In the genomic region with DNA sequence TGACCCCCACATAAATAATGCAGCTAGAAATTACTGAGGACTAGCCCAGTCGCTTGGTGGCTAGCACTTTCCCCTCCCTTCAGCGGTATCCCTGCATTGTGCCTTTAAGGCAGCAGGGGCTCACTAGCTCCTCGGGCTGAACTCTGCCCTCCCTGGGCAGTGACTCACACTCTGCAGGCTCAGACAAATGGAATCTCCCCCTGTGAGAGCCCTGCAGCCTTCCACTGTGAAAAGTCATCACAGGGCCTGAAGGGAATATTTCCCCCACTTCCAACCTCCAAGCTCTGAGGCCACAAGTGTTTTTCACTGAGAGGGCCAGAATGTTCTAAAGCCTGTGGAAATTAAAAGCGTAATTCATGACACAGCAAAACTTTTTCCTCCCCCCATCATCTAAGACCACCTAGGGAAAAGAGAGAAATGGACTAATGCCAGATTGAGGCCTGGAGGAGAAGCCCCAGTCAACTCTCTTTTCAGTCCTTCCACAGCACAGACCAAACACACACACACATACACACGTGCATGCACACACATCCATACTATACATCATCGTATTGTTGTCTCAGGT, we compare ENCODE assay signal across 1 cellular context.
TF ChIP-seq lines count a peak whose summit lies in the region.

No MANE protein-coding gene starts in this region.

TF ChIP-seq in HepG2, 621 proteins besides CTCF, POLR2A, EP300 and RAD21 (continued from another document and continues in another):
- TF ChIP-seq LCORL (IDR thresholded peaks at IDR 0.05) (no peak), LCORL (CRISPR knock-in tag; IDR thresholded peaks at IDR 0.05) (no peak), ZNF180 (CRISPR knock-in tag; IDR thresholded peaks at IDR 0.05; ENCODE audit: borderline replicate concordance, low read depth) (no peak), ZSCAN25 (CRISPR knock-in tag; IDR thresholded peaks at IDR 0.05) (peak; percentile 79), TGIF2 (CRISPR knock-in tag; IDR thresholded peaks at IDR 0.05) (no peak), TMF1 (CRISPR knock-in tag; IDR thresholded peaks at IDR 0.05; ENCODE audit: low read depth) (no peak), ZNF737 (CRISPR knock-in tag; IDR thresholded peaks at IDR 0.05; ENCODE audit: borderline replicate concordance) (no peak), ZNF891 (CRISPR knock-in tag; IDR thresholded peaks at IDR 0.05) (no peak), PITX1 (CRISPR knock-in tag; IDR thresholded peaks at IDR 0.05) (0 out of 2 replicates have a peak, but pooled peaks have one; percentile 15), GTF2F1 (IDR thresholded peaks at IDR 0.05; ENCODE audit: low read length) (no peak), KIAA2018 (CRISPR knock-in tag; IDR thresholded peaks at IDR 0.05; ENCODE audit: borderline replicate concordance) (no peak), ZNF138 (CRISPR knock-in tag; IDR thresholded peaks at IDR 0.05; ENCODE audit: low read depth) (no peak), ESRRA (CRISPR knock-in tag; IDR thresholded peaks at IDR 0.05; ENCODE audit: low read depth) (no peak), DMAP1 (CRISPR knock-in tag; IDR thresholded peaks at IDR 0.05) (no peak), NR2C2 (CRISPR knock-in tag; IDR thresholded peaks at IDR 0.05; ENCODE audit: borderline replicate concordance) (peak; percentile 41; the same call in 1 of the 2 replicates), ZNF629 (CRISPR knock-in tag; conservative IDR thresholded peaks at IDR 0.05) (no peak), MTF2 (CRISPR knock-in tag; IDR thresholded peaks at IDR 0.05; ENCODE audit: borderline replicate concordance) (no peak), ELF1 (CRISPR knock-in tag; IDR thresholded peaks at IDR 0.05) (peak; percentile 22; the same call in 1 of the 2 replicates), HCFC1 (IDR thresholded peaks at IDR 0.05; ENCODE audit: low read depth, low read length) (no peak), HMG20A (CRISPR knock-in tag; IDR thresholded peaks at IDR 0.05; ENCODE audit: borderline replicate concordance) (peak; percentile 38; the same call in 1 of the 2 replicates), PAX8 (CRISPR knock-in tag; IDR thresholded peaks at IDR 0.05; ENCODE audit: borderline replicate concordance) (no peak), ZNF232 (CRISPR knock-in tag; IDR thresholded peaks at IDR 0.05; ENCODE audit: borderline replicate concordance) (no peak), ARNTL (CRISPR knock-in tag; IDR thresholded peaks at IDR 0.05) (no peak), ZSCAN21 (CRISPR knock-in tag; IDR thresholded peaks at IDR 0.05; ENCODE audit: borderline replicate concordance) (no peak), ZNF281 (CRISPR knock-in tag; IDR thresholded peaks at IDR 0.05; ENCODE audit: borderline replicate concordance) (no peak), MIER3 (CRISPR knock-in tag; IDR thresholded peaks at IDR 0.05; ENCODE audit: borderline replicate concordance) (no peak), ZNF331 (CRISPR knock-in tag; IDR thresholded peaks at IDR 0.05) (peak; percentile 57; the same call in 1 of the 2 replicates), ZNF605 (CRISPR knock-in tag; IDR thresholded peaks at IDR 0.05) (peak; percentile 66; the same call in 1 of the 2 replicates), SALL2 (CRISPR knock-in tag; IDR thresholded peaks at IDR 0.05) (no peak), SMAD1 (CRISPR knock-in tag; IDR thresholded peaks at IDR 0.05; ENCODE audit: borderline replicate concordance, low read depth) (0 out of 2 replicates have a peak, but pooled peaks have one; percentile 43), ZBTB25 (CRISPR knock-in tag; IDR thresholded peaks at IDR 0.05) (no peak), NFYB (CRISPR knock-in tag; IDR thresholded peaks at IDR 0.05) (no peak), ZNF17 (CRISPR knock-in tag; IDR thresholded peaks at IDR 0.05) (no peak), ZNF564 (CRISPR knock-in tag; IDR thresholded peaks at IDR 0.05) (no peak), NKX3-1 (CRISPR knock-in tag; IDR thresholded peaks at IDR 0.05) (no peak), PCBP1 (IDR thresholded peaks at IDR 0.05; ENCODE audit: borderline replicate concordance, low read depth, low read length) (no peak), CCDC6 (CRISPR knock-in tag; IDR thresholded peaks at IDR 0.05) (no peak), IKZF4 (CRISPR knock-in tag; IDR thresholded peaks at IDR 0.05; ENCODE audit: borderline replicate concordance, low read depth, not compliant biosample characterization) (no peak), GATAD2A (CRISPR knock-in tag; IDR thresholded peaks at IDR 0.05) (peak; percentile 44; the same call in 1 of the 2 replicates), RBM39 (IDR thresholded peaks at IDR 0.05; ENCODE audit: low read depth, low read length, poor library complexity, severe bottlenecking) (no peak), ETV6 (CRISPR knock-in tag; conservative IDR thresholded peaks at IDR 0.05) (no peak), ZNF121 (CRISPR knock-in tag; IDR thresholded peaks at IDR 0.05) (no peak), AHR (CRISPR knock-in tag; IDR thresholded peaks at IDR 0.05) (no peak), GTF3A (CRISPR knock-in tag; conservative IDR thresholded peaks at IDR 0.05) (no peak), CCAR2 (optimal IDR thresholded peaks at IDR 0.05; ENCODE audit: low read depth, low read length) (no peak), ZNF343 (CRISPR knock-in tag; IDR thresholded peaks at IDR 0.05) (no peak), ZBED4 (CRISPR knock-in tag; IDR thresholded peaks at IDR 0.05; ENCODE audit: borderline replicate concordance) (no peak), ISL2 (CRISPR knock-in tag; IDR thresholded peaks at IDR 0.05) (no peak)
- TF ChIP-seq, protein P1, sequence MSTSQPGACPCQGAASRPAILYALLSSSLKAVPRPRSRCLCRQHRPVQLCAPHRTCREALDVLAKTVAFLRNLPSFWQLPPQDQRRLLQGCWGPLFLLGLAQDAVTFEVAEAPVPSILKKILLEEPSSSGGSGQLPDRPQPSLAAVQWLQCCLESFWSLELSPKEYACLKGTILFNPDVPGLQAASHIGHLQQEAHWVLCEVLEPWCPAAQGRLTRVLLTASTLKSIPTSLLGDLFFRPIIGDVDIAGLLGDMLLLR (CRISPR knock-in tag; IDR thresholded peaks at IDR 0.05) = no peak
- TF ChIP-seq, protein P2, sequence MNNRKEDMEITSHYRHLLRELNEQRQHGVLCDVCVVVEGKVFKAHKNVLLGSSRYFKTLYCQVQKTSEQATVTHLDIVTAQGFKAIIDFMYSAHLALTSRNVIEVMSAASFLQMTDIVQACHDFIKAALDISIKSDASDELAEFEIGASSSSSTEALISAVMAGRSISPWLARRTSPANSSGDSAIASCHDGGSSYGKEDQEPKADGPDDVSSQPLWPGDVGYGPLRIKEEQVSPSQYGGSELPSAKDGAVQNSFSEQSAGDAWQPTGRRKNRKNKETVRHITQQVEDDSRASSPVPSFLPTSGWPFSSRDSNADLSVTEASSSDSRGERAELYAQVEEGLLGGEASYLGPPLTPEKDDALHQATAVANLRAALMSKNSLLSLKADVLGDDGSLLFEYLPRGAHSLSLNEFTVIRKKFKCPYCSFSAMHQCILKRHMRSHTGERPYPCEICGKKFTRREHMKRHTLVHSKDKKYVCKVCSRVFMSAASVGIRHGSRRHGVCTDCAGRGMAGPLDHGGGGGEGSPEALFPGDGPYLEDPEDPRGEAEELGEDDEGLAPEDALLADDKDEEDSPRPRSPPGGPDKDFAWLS (CRISPR knock-in tag; IDR thresholded peaks at IDR 0.05; ENCODE audit: borderline replicate concordance) = no peak
